ENCODE assay signal across 1 cellular context in genomic region chr12:89356069-89356665, GRCh38.
TF ChIP-seq lines count a peak whose summit lies in the region.

No MANE protein-coding gene starts in this region.

TF ChIP-seq in IMR-90, 13 proteins besides CTCF, POLR2A, EP300 and RAD21:
- TF ChIP-seq CEBPB (IDR thresholded peaks at IDR 0.05; ENCODE audit: low read depth, low read length), result no peak
